1 cellular context compared by ENCODE assay signal in genomic region chr7:30630986-30631385, GRCh38.
TF ChIP-seq lines count a peak whose summit lies in the region.

No MANE protein-coding gene starts in this region.

TF ChIP-seq in GM12878, 131 proteins besides CTCF, POLR2A, EP300 and RAD21 (continued from another document):
- TF ChIP-seq CREB1 (IDR thresholded peaks at IDR 0.05; ENCODE audit: low read depth) (0 out of 2 replicates have a peak, but pooled peaks have one; percentile 12), ZBED1 (IDR thresholded peaks at IDR 0.05; ENCODE audit: borderline replicate concordance) (no peak), ZNF274 (IDR thresholded peaks at IDR 0.05; ENCODE audit: insufficient read depth, insufficient read length) (no peak), USF1 (IDR thresholded peaks at IDR 0.05; ENCODE audit: borderline replicate concordance, extremely low read length, insufficient read depth, low read depth, low read length) (no peak)
